ENCODE assay signal across 10 cellular contexts in the genomic region with DNA sequence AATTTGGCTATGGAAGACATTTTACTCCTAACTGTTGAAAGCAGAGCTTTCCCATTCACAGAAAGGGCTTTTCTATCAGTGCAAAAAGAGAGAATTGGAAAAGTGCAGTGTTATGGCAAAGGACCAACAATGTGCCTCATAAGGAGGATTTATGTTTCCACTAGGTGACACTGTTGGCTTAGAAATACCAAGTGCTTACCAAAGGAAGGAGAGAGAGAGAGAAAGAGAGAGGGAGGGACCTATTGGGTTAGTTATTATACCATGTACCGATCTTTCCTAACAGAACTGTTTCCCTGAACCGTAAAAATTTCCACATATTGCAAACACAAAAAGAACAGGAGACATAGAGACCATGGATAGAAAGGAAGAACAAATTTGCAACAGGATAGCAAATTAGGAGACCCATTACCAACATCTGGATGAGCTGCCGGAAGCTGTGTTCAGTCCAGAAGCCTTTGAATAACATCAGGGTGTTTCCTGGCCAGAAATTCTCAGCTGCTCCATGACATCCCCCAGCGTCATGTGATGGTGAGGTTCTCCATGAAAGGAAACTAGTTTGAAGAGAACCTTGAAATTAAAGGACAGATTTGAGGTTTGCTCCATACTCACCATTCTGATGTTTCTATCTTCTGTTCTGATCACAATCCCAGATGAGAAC. TPM values are rescaled to one million over a fixed set of nuclear protein-coding genes. Genes with fewer than 3 reads are reported as not detected.
DNase-seq lines count a peak whose midpoint lies in the region; TF ChIP-seq lines count a peak whose summit lies in the region.
"Not testable (repeated sequence)": the region's sequence is repeated elsewhere in the genome, so short reads cannot be mapped to it uniquely, and the experiment has no call there.
"Had no signal": no experiment of that assay in that cellular context is flagged by ENCODE, and none has a peak within 500 bp of the region (broad histone marks: within the 10 kb centered on the region; RNA-seq: fewer than 3 reads in every experiment).

No MANE protein-coding gene starts in this region.

- not testable (repeated sequence) for H3K9me3 ChIP-seq in MG63, esophagus muscularis mucosa

- H3K36me3 ChIP-seq in MG63, result peaks cover 37% of the 10 kb centered on the region
- not testable (repeated sequence) for H3K36me3 ChIP-seq in esophagus muscularis mucosa

- TF ChIP-seq EP300 in esophagus muscularis mucosa (IDR thresholded peaks at IDR 0.05), result not testable (repeated sequence)

- TF ChIP-seq CTCF in AG10803 (conservative IDR thresholded peaks at IDR 0.05; ENCODE audit: low read length) (peak; percentile 65), GM13977 (IDR thresholded peaks at IDR 0.05; ENCODE audit: extremely low read depth, insufficient read depth, missing control alignments) (peak; percentile 18), esophagus muscularis mucosa (IDR thresholded peaks at IDR 0.05) (peak; percentile 46 to 63 (median 59)), retinal pigment epithelial cell (conservative IDR thresholded peaks at IDR 0.05; ENCODE audit: low read depth, low read length) (peak; percentile 50)

- intact Hi-C loops in esophagus muscularis mucosa (cut with DNase I), result loop anchor here (5.0 kb wide), 1 partner anchor 89 kb away; no protein-coding TSS in a partner anchor

- not testable (repeated sequence) for TF ChIP-seq POLR2A in esophagus muscularis mucosa (IDR thresholded peaks at IDR 0.05; ENCODE audit: low read depth)

- in situ Hi-C loops in GM13977 (cut with MboI; ENCODE audit: low pct_unique_long_range_greater_than_20kb, low sequenced_read_pairs, unreplicated experiment), result not testable (repeated sequence)

- H3K27me3 ChIP-seq in MG63, esophagus muscularis mucosa: not testable (repeated sequence)

- 71% methylated on average over 4 of the region's 4 CpGs for WGBS in esophagus muscularis mucosa

- DNase-seq in AG10803 (ENCODE audit: low read depth) (peak; percentile 90), MG63 (peak; percentile 73), OCI-M1 (lab: John Stamatoyannopoulos, UW) (peak; percentile 34), astrocyte of the hippocampus (ENCODE audit: low read depth, low spot score) (peak; percentile 78), iPS DF 19.7 (ENCODE audit: low read depth, low spot score) (peak; percentile 35), retinal pigment epithelial cell (ENCODE audit: low read depth) (peak; percentile 34)
- DNase-seq in GM13977 (ENCODE audit: low spot score); esophagus muscularis mucosa (ENCODE audit: extremely low spot score): not testable (repeated sequence)

- not testable (repeated sequence) for H3K4me1 ChIP-seq in esophagus muscularis mucosa

- not testable (repeated sequence) for H3K4me3 ChIP-seq in AG10803 (ENCODE audit: low read length); MG63; esophagus muscularis mucosa; retinal pigment epithelial cell (ENCODE audit: low read length)

- H3K27ac ChIP-seq in esophagus muscularis mucosa (replicated peaks in 1 of 4), result not testable (repeated sequence)

RNA-seq across cellular contexts. Expression of a gene that starts 28.1 kb away (rescaled TPM):
- total RNA-seq in MG63 (2014; rRNA removed; shearing (Covaris generic); ENCODE audit: low replicate concordance), result not detected in 2 replicates
- total RNA-seq in esophagus muscularis mucosa, result not detected
- total RNA-seq: left lung, vagina had no signal

RNA-seq across cellular contexts. Expression of a gene that starts 53.3 kb away (rescaled TPM):
- total RNA-seq in MG63 (2014; rRNA removed; shearing (Covaris generic); ENCODE audit: low replicate concordance), result not detected in 2 replicates
- not detected for total RNA-seq in esophagus muscularis mucosa
- total RNA-seq: left lung, vagina had no signal
